In genomic region chr3:17166369-17166768, GRCh38 we compare ENCODE assay signal across 27 cellular contexts.
DNase-seq lines count a peak whose midpoint lies in the region; ATAC-seq and TF ChIP-seq lines count a peak whose summit lies in the region.
"Had no signal": no experiment of that assay in that cellular context is flagged by ENCODE, and none has a peak within 500 bp of the region (broad histone marks: within the 10 kb centered on the region; RNA-seq: fewer than 3 reads in every experiment).

No MANE protein-coding gene starts in this region.

- H3K9me3 Mint-ChIP-seq in activated CD8-positive, alpha-beta T cell treated with anti-CD3 and anti-CD28 coated beads for 36 hours = no peaks in the 10 kb centered on the region
- H3K9me3 Mint-ChIP-seq in activated CD8-positive, alpha-beta T cell treated with anti-CD3 and anti-CD28 coated beads, Interleukin-2, amount 10 ng/mL, durations not matched to agents 7 days and 5 days (ENCODE audit: insufficient read depth) = no peaks in the 10 kb centered on the region
- H3K9me3 Mint-ChIP-seq in glutamatergic neuron (ENCODE audit: unreplicated experiment) = peaks cover 3% of the 10 kb centered on the region
- H3K9me3 Mint-ChIP-seq: stimulated activated naive CD8-positive, alpha-beta T cell treated with anti-CD3 and anti-CD28 coated beads, Interleukin-15, Interleukin-2, amounts not matched to agents 100 ng/mL and 50 ng/mL, for 24 hours; T-helper 1 cell treated with Interleukin-12 subunit alpha and Interleukin-12 subunit beta and Interleukin-4 antibody, amounts not matched to agents 30 μg/mL and 1 μg/mL, for 36 hours had no signal

- no peaks in the 10 kb centered on the region for H3K27me3 ChIP-seq in OCI-LY1 (ENCODE audit: insufficient read depth, low read length)
- H3K27me3 ChIP-seq: body of pancreas, dorsolateral prefrontal cortex, gastroesophageal sphincter, left lung, neutrophil, thyroid gland had no signal

- no peaks in the 10 kb centered on the region for H3K27me3 Mint-ChIP-seq in activated CD8-positive, alpha-beta T cell treated with anti-CD3 and anti-CD28 coated beads for 36 hours
- no peaks in the 10 kb centered on the region for H3K27me3 Mint-ChIP-seq in activated CD8-positive, alpha-beta T cell treated with anti-CD3 and anti-CD28 coated beads, Interleukin-2, amount 10 ng/mL, durations not matched to agents 7 days and 5 days (ENCODE audit: low read depth)
- peaks cover 2% of the 10 kb centered on the region for H3K27me3 Mint-ChIP-seq in glutamatergic neuron (ENCODE audit: unreplicated experiment)
- H3K27me3 Mint-ChIP-seq: stimulated activated naive CD8-positive, alpha-beta T cell treated with anti-CD3 and anti-CD28 coated beads, Interleukin-15, Interleukin-2, amounts not matched to agents 100 ng/mL and 50 ng/mL, for 24 hours had no signal

- no peak for TF ChIP-seq CTCF in activated CD8-positive, alpha-beta T cell treated with anti-CD3 and anti-CD28 coated beads for 36 hours (IDR thresholded peaks at IDR 0.05)
- TF ChIP-seq CTCF in GM12873 (IDR thresholded peaks at IDR 0.05; ENCODE audit: insufficient read depth, low read depth, low read length, missing control alignments) (peak; percentile 5), OCI-LY1 (IDR thresholded peaks at IDR 0.05; ENCODE audit: low read length) (peak; percentile 21; the same call in 1 of the 2 replicates), glutamatergic neuron (IDR thresholded peaks at IDR 0.05; ENCODE audit: partially characterized antibody, unreplicated experiment) (no peak)

- POLR2A ChIA-PET in activated CD8-positive, alpha-beta T cell treated with anti-CD3 and anti-CD28 coated beads for 36 hours (lab: Charles Lee) = interaction anchor here (1.6 kb wide), 1 partner anchor 15 kb away, joined by 3 read pairs; no protein-coding TSS in a partner anchor
- POLR2A ChIA-PET in activated CD8-positive, alpha-beta T cell treated with anti-CD3 and anti-CD28 coated beads, Interleukin-2, amount 10 ng/mL, durations not matched to agents 7 days and 5 days (lab: Charles Lee) = no interaction called here

- no peaks in the 10 kb centered on the region for H3K79me2 ChIP-seq in OCI-LY1 (ENCODE audit: insufficient read depth, low read length)

- no peak overlapping the region for H3K4me3 ChIP-seq in OCI-LY1 (ENCODE audit: low read depth, low read length, poor library complexity, severe bottlenecking)
- H3K4me3 ChIP-seq: body of pancreas, dorsolateral prefrontal cortex, gastroesophageal sphincter, left lung, psoas muscle, SK-N-MC, thyroid gland had no signal

- no peak overlapping the region for H3K4me3 Mint-ChIP-seq in activated CD8-positive, alpha-beta T cell treated with anti-CD3 and anti-CD28 coated beads for 36 hours
- H3K4me3 Mint-ChIP-seq in activated CD8-positive, alpha-beta T cell treated with anti-CD3 and anti-CD28 coated beads, Interleukin-2, amount 10 ng/mL, durations not matched to agents 7 days and 5 days = no peak overlapping the region
- no peak overlapping the region for H3K4me3 Mint-ChIP-seq in glutamatergic neuron (ENCODE audit: unreplicated experiment)
- H3K4me3 Mint-ChIP-seq: stimulated activated naive CD8-positive, alpha-beta T cell treated with anti-CD3 and anti-CD28 coated beads, Interleukin-15, Interleukin-2, amounts not matched to agents 100 ng/mL and 50 ng/mL, for 24 hours; T-helper 1 cell treated with Interleukin-12 subunit alpha and Interleukin-12 subunit beta and Interleukin-4 antibody, amounts not matched to agents 30 μg/mL and 1 μg/mL, for 36 hours had no signal

- DNase-seq in activated CD8-positive, alpha-beta T cell treated with anti-CD3 and anti-CD28 coated beads for 36 hours = peak; percentile 19
- no peak for DNase-seq in activated CD8-positive, alpha-beta T cell treated with anti-CD3 and anti-CD28 coated beads, Interleukin-2, amount 10 ng/mL, durations not matched to agents 7 days and 5 days
- peak; percentile 31 for DNase-seq in glutamatergic neuron
- DNase-seq: activated CD4-positive, CD25-positive, alpha-beta regulatory T cell treated with anti-CD3 and anti-CD28 coated beads, Interleukin-2, amount 50 U/mL, for 72 hours; activated effector memory CD4-positive, alpha-beta T cell treated with anti-CD3 and anti-CD28 coated beads, Interleukin-2, amount 50 U/mL, for 16 hours; activated T-cell treated with anti-CD3 and anti-CD28 coated beads, Interleukin-2, amount 50 U/mL, for 1 hour; body of pancreas; cerebellar nuclear complex; DMS79 treated with DMSO at 0.1 percent for 48 hours; dorsolateral prefrontal cortex; hypothalamus; left lung; mesendoderm; NCI-H187; NCI-H2171 treated with DMSO at 0.1 percent for 48 hours; NCI-H510A treated with DMSO at 0.1 percent for 48 hours; psoas muscle; thyroid gland had no signal

- intact Hi-C loops in activated CD8-positive, alpha-beta T cell treated with anti-CD3 and anti-CD28 coated beads for 36 hours (cut with micrococcal nuclease) = no loop called here

- H3K9me2 ChIP-seq in OCI-LY1 (ENCODE audit: low read depth, low read length) = no peaks in the 10 kb centered on the region

- H3K27ac ChIP-seq in OCI-LY1 (ENCODE audit: low read depth, low read length, poor library complexity, severe bottlenecking) = no peak overlapping the region
- H3K27ac ChIP-seq: body of pancreas, dorsolateral prefrontal cortex, gastroesophageal sphincter, left lung, neutrophil, psoas muscle, SK-N-MC, thyroid gland had no signal

- H3K27ac Mint-ChIP-seq in activated CD8-positive, alpha-beta T cell treated with anti-CD3 and anti-CD28 coated beads for 36 hours = no peak overlapping the region
- H3K27ac Mint-ChIP-seq in activated CD8-positive, alpha-beta T cell treated with anti-CD3 and anti-CD28 coated beads, Interleukin-2, amount 10 ng/mL, durations not matched to agents 7 days and 5 days = no peak overlapping the region
- H3K27ac Mint-ChIP-seq in glutamatergic neuron (ENCODE audit: unreplicated experiment) = peak overlapping the region; percentile 86
- H3K27ac Mint-ChIP-seq: stimulated activated naive CD8-positive, alpha-beta T cell treated with anti-CD3 and anti-CD28 coated beads, Interleukin-15, Interleukin-2, amounts not matched to agents 100 ng/mL and 50 ng/mL, for 24 hours; T-helper 1 cell treated with Interleukin-12 subunit alpha and Interleukin-12 subunit beta and Interleukin-4 antibody, amounts not matched to agents 30 μg/mL and 1 μg/mL, for 36 hours had no signal

- peaks cover 8% of the 10 kb centered on the region; the same call in 1 of the 2 replicates for H3K36me3 ChIP-seq in OCI-LY1 (ENCODE audit: insufficient read depth, low read length)

- H3K4me2 ChIP-seq in OCI-LY1 (ENCODE audit: low read length) = no peak overlapping the region

- no peaks in the 10 kb centered on the region for H3K4me1 ChIP-seq in OCI-LY1 (ENCODE audit: insufficient read depth, low read length, severe bottlenecking)
- H3K4me1 ChIP-seq: body of pancreas, gastroesophageal sphincter, left lung, psoas muscle, thyroid gland had no signal

- H3K36me3 Mint-ChIP-seq in activated CD8-positive, alpha-beta T cell treated with anti-CD3 and anti-CD28 coated beads for 36 hours (ENCODE audit: low read depth) = peaks cover 6% of the 10 kb centered on the region
- peaks cover 33% of the 10 kb centered on the region for H3K36me3 Mint-ChIP-seq in activated CD8-positive, alpha-beta T cell treated with anti-CD3 and anti-CD28 coated beads, Interleukin-2, amount 10 ng/mL, durations not matched to agents 7 days and 5 days (ENCODE audit: low read depth)
- H3K36me3 Mint-ChIP-seq in glutamatergic neuron (ENCODE audit: unreplicated experiment) = no peaks in the 10 kb centered on the region

- no peak overlapping the region for H3K9ac ChIP-seq in OCI-LY1 (ENCODE audit: low read length)

- no peaks in the 10 kb centered on the region for H3K4me1 Mint-ChIP-seq in activated CD8-positive, alpha-beta T cell treated with anti-CD3 and anti-CD28 coated beads for 36 hours (ENCODE audit: low read depth)
- H3K4me1 Mint-ChIP-seq in activated CD8-positive, alpha-beta T cell treated with anti-CD3 and anti-CD28 coated beads, Interleukin-2, amount 10 ng/mL, durations not matched to agents 7 days and 5 days (ENCODE audit: low read depth) = no peaks in the 10 kb centered on the region
- peaks cover 10% of the 10 kb centered on the region for H3K4me1 Mint-ChIP-seq in glutamatergic neuron (ENCODE audit: low read depth, unreplicated experiment)

- H2AFZ ChIP-seq in OCI-LY1 (ENCODE audit: low read length) = no peak overlapping the region

- H4K20me1 ChIP-seq in OCI-LY1 (ENCODE audit: insufficient read depth, low read length) = no peaks in the 10 kb centered on the region

- CTCF ChIA-PET in activated CD8-positive, alpha-beta T cell treated with anti-CD3 and anti-CD28 coated beads for 36 hours (lab: Charles Lee) = interaction anchor here (0.9 kb wide), 1 partner anchor 19 kb away, joined by 3 read pairs; no protein-coding TSS in a partner anchor
- CTCF ChIA-PET in activated CD8-positive, alpha-beta T cell treated with anti-CD3 and anti-CD28 coated beads, Interleukin-2, amount 10 ng/mL, durations not matched to agents 7 days and 5 days (lab: Charles Lee) = no interaction called here

- peak; percentile 45 for ATAC-seq in activated CD8-positive, alpha-beta T cell treated with anti-CD3 and anti-CD28 coated beads for 36 hours
- no peak for ATAC-seq in activated CD8-positive, alpha-beta T cell treated with anti-CD3 and anti-CD28 coated beads, Interleukin-2, amount 10 ng/mL, durations not matched to agents 7 days and 5 days
- ATAC-seq in GM21390 (IDR thresholded peaks at IDR 0.05; ENCODE audit: unreplicated experiment) = no peak
- no peak for ATAC-seq in HG03432 (IDR thresholded peaks at IDR 0.05; ENCODE audit: unreplicated experiment)
- ATAC-seq: body of pancreas, gastroesophageal sphincter, left lung had no signal

- no peaks in the 10 kb centered on the region for H3F3A ChIP-seq in OCI-LY1 (ENCODE audit: insufficient read depth, low read length)

- no peaks in the 10 kb centered on the region for H3K9me3 ChIP-seq in OCI-LY1 (ENCODE audit: low read length)
- H3K9me3 ChIP-seq: body of pancreas, gastroesophageal sphincter, left lung, neutrophil, psoas muscle, thyroid gland had no signal

Comparison
In these comparisons a context has a peak if more than half of its experiments do, and no peak if none do; other contexts are left out.
1. CTCF ChIP-seq: peak in GM12873 (single experiment) and OCI-LY1 (single experiment); none in activated CD8-positive, alpha-beta T cell treated with anti-CD3 and anti-CD28 coated beads for 36 hours (single experiment) and glutamatergic neuron (single experiment).